Comparison of ENCODE assay signal across 10 cellular contexts in genomic region chr3:184085389-184085852, GRCh38. TPM values are rescaled to one million over a fixed set of nuclear protein-coding genes. Genes with fewer than 3 reads are reported as not detected.
DNase-seq lines count a peak whose midpoint lies in the region; ATAC-seq, FAIRE-seq and TF ChIP-seq lines count a peak whose summit lies in the region.
"Had no signal": no experiment of that assay in that cellular context is flagged by ENCODE, and none has a peak within 500 bp of the region (broad histone marks: within the 10 kb centered on the region; RNA-seq: fewer than 3 reads in every experiment).

No MANE protein-coding gene starts in this region.

- no peak overlapping the region for H3K27ac ChIP-seq in CD4-positive, alpha-beta T cell (ENCODE audit: low read depth, low read length)

- no peak overlapping the region for H3K4me3 Mint-ChIP-seq in CD4-positive, alpha-beta T cell
- no peak overlapping the region for H3K4me3 Mint-ChIP-seq in HFFc6

- no peak for DNase-seq in CD4-positive, alpha-beta T cell
- DNase-seq in HFFc6 (peak; percentile 10), RPMI7951 (ENCODE audit: low read depth) (peak; percentile 11), fibroblast of the aortic adventitia (ENCODE audit: low read depth) (peak; percentile 38), retina (no peak), HK-2 (ENCODE audit: unreplicated experiment) (no peak), glomerular visceral epithelial cell (ENCODE audit: extremely low spot score) (no peak), H54 (ENCODE audit: insufficient read length, low spot score) (no peak)
- DNase-seq: trophoblast cell had no signal

- H3K27ac Mint-ChIP-seq in CD4-positive, alpha-beta T cell: no peak overlapping the region
- H3K27ac Mint-ChIP-seq in HFFc6: no peak overlapping the region

- no peak for TF ChIP-seq CTCF in CD4-positive, alpha-beta T cell (IDR thresholded peaks at IDR 0.05)
- no peak for TF ChIP-seq CTCF in HFFc6 (IDR thresholded peaks at IDR 0.05)
- TF ChIP-seq CTCF in fibroblast of the aortic adventitia (IDR thresholded peaks at IDR 0.05; ENCODE audit: insufficient read depth, low read length): no peak

- POLR2A ChIA-PET in CD4-positive, alpha-beta T cell (lab: Charles Lee): no interaction called here

- peaks cover 8% of the 10 kb centered on the region for H3K9me3 ChIP-seq in CD4-positive, alpha-beta T cell (ENCODE audit: control insufficient read depth, low read length)

- H3K4me3 ChIP-seq in fibroblast of the aortic adventitia (ENCODE audit: low read depth, low read length): no peak overlapping the region

- H3K4me1 Mint-ChIP-seq in CD4-positive, alpha-beta T cell (ENCODE audit: low read depth): peaks cover 7% of the 10 kb centered on the region
- peaks cover 9% of the 10 kb centered on the region for H3K4me1 Mint-ChIP-seq in HFFc6 (ENCODE audit: low read depth)

- peak; percentile 60 for ATAC-seq in CD4-positive, alpha-beta T cell (ENCODE audit: poor library complexity)

- no peaks in the 10 kb centered on the region for H3K27me3 ChIP-seq in CD4-positive, alpha-beta T cell (ENCODE audit: control insufficient read depth, insufficient read depth, low read length)

- intact Hi-C loops in CD4-positive, alpha-beta T cell (cut with DNase I, micrococcal nuclease): no loop called here

- H3K9me3 Mint-ChIP-seq in CD4-positive, alpha-beta T cell: no peaks in the 10 kb centered on the region
- H3K9me3 Mint-ChIP-seq in HFFc6: peaks cover 11% of the 10 kb centered on the region

- H3K36me3 Mint-ChIP-seq in CD4-positive, alpha-beta T cell (ENCODE audit: low read depth): no peaks in the 10 kb centered on the region
- H3K36me3 Mint-ChIP-seq in HFFc6 (ENCODE audit: low read depth): peaks cover 9% of the 10 kb centered on the region

- CTCF ChIA-PET in CD4-positive, alpha-beta T cell (lab: Charles Lee): no interaction called here

- no peak for TF ChIP-seq POLR2A in H54 (IDR thresholded peaks at IDR 0.05; ENCODE audit: low read depth, low read length)

- no peak for FAIRE-seq in H54 (lab: Jason Lieb, UNC)

- no peaks in the 10 kb centered on the region for H3K27me3 Mint-ChIP-seq in CD4-positive, alpha-beta T cell
- H3K27me3 Mint-ChIP-seq in HFFc6 (ENCODE audit: insufficient read depth): no peaks in the 10 kb centered on the region; the same call in 1 of the 2 replicates

RNA-seq across cellular contexts. Expression of gene HTR3E, which starts 11.4 kb away (rescaled TPM):
- total RNA-seq in CD4-positive, alpha-beta T cell: not detected
- not detected for total RNA-seq in HFFc6 (2021; fragmentation: NEBNext Ultra II Directional; extraction: Animal tissue kit (Norgen Biotek cat#: 25700))
- total RNA-seq in RPMI7951 (2014; rRNA removed; shearing (Covaris generic)): not detected in 2 replicates
- total RNA-seq in fibroblast of the aortic adventitia (ENCODE audit: low replicate concordance): not detected in 2 replicates
- total RNA-seq: SK-MEL-5 had no signal

RNA-seq across cellular contexts. Expression of gene HTR3C, which starts 32.6 kb away (rescaled TPM):
- total RNA-seq in CD4-positive, alpha-beta T cell: not detected
- total RNA-seq in HFFc6 (2021; fragmentation: NEBNext Ultra II Directional; extraction: Animal tissue kit (Norgen Biotek cat#: 25700)): not detected
- total RNA-seq in RPMI7951 (2014; rRNA removed; shearing (Covaris generic)): not detected in 2 replicates
- not detected in 2 replicates for total RNA-seq in fibroblast of the aortic adventitia (ENCODE audit: low replicate concordance)
- total RNA-seq: SK-MEL-5 had no signal

RNA-seq across cellular contexts. Expression of gene EIF2B5, which starts 49.7 kb away (rescaled TPM):
- 10 to 100 TPM; 53.6 TPM for total RNA-seq in CD4-positive, alpha-beta T cell
- 10 to 100 TPM; 27.5 to 33.1 (median 31.4) TPM for total RNA-seq in HFFc6 (2021; fragmentation: NEBNext Ultra II Directional; extraction: Animal tissue kit (Norgen Biotek cat#: 25700))
- 42.1 and 52.0 TPM in 2 replicates for total RNA-seq in RPMI7951 (2014; rRNA removed; shearing (Covaris generic))
- total RNA-seq in fibroblast of the aortic adventitia (ENCODE audit: low replicate concordance): 18.4 and 28.1 TPM in 2 replicates

RNA-seq across cellular contexts. Expression of gene HTR3D, which starts 53.9 kb away (rescaled TPM):
- total RNA-seq in CD4-positive, alpha-beta T cell: not detected
- total RNA-seq in HFFc6 (2021; fragmentation: NEBNext Ultra II Directional; extraction: Animal tissue kit (Norgen Biotek cat#: 25700)): not detected
- not detected in 2 replicates for total RNA-seq in RPMI7951 (2014; rRNA removed; shearing (Covaris generic))
- total RNA-seq in fibroblast of the aortic adventitia (ENCODE audit: low replicate concordance): not detected in 2 replicates
- total RNA-seq: SK-MEL-5 had no signal

Comparison
In these comparisons a context has a peak if more than half of its experiments do, and no peak if none do; other contexts are left out.
1. DNase-seq: peak in HFFc6 (single experiment), RPMI7951 (single experiment) and fibroblast of the aortic adventitia (single experiment); none in CD4-positive, alpha-beta T cell (0 of 10), retina (single experiment), HK-2 (single experiment), glomerular visceral epithelial cell (single experiment) and H54 (single experiment).